In the genomic region with DNA sequence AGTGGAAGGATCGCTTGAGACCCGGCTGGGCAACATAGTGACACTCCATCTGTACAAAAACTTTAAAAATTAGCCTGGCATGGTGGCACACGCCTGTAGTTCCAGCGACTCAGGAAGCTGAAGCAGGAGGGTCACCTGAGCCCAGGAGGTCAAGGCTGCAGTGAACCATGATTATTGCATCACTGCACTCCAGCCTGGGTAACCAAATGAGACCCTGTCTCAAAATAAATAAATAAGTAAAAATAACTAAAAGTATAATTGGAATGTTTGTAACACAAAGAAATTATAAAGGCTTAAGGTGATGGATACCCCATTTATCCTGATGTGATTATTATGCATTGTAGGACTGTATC, we compare ENCODE assay signal across 26 cellular contexts.
"Had no signal": no experiment of that assay in that cellular context is flagged by ENCODE, and none has a peak within 500 bp of the region (broad histone marks: within the 10 kb centered on the region; RNA-seq: fewer than 3 reads in every experiment).

No MANE protein-coding gene starts in this region.

- DNase-seq: activated CD4-positive, alpha-beta memory T cell treated with anti-CD3 and anti-CD28 coated beads, Interleukin-2, amount 10 ng/mL, durations not matched to agents 7 days and 5 days; activated CD4-positive, alpha-beta T cell treated with anti-CD3 and anti-CD28 coated beads for 1 hour; activated CD4-positive, alpha-beta T cell treated with anti-CD3 and anti-CD28 coated beads, Interleukin-2, amount 10 ng/mL, durations not matched to agents 7 days and 5 days; activated CD8-positive, alpha-beta memory T cell treated with anti-CD3 and anti-CD28 coated beads, Interleukin-2, amount 50 U/mL, for 48 hours; activated gamma-delta T cell treated with Interleukin-2 at 50 U/mL for 16 hours; activated naive CD4-positive, alpha-beta T cell treated with anti-CD3 and anti-CD28 coated beads, Interleukin-2, amount 50 U/mL, for 16 hours; activated T-cell treated with anti-CD3 and anti-CD28 coated beads, Interleukin-2, amount 50 U/mL, for 24 hours; amniotic stem cell; caudate nucleus; foreskin fibroblast; heart right ventricle; kidney glomerular epithelial cell; left lung; right lobe of liver; stimulated activated CD4-positive, alpha-beta T cell treated with anti-CD3 and anti-CD28 coated beads, Interleukin-2, amount 100 ng/mL, for 48 hours; stimulated activated naive CD8-positive, alpha-beta T cell treated with anti-CD3 and anti-CD28 coated beads, Interleukin-15, amount 100 ng/mL, for 72 hours; substantia nigra; T-helper 2 cell; uterus had no signal

- H3K27me3 ChIP-seq: heart right ventricle, left lung, right lobe of liver, uterus had no signal

- H3K36me3 Mint-ChIP-seq: type B pancreatic cell had no signal

- ATAC-seq: esophagus mucosa; heart right ventricle; stimulated activated naive CD8-positive, alpha-beta T cell treated with anti-CD3 and anti-CD28 coated beads, Interleukin-15, amount 100 ng/mL, for 72 hours had no signal

- H3K4me3 Mint-ChIP-seq: activated CD4-positive, alpha-beta memory T cell treated with anti-CD3 and anti-CD28 coated beads, Interleukin-2, amount 10 ng/mL, durations not matched to agents 7 days and 5 days; activated CD4-positive, alpha-beta T cell treated with anti-CD3 and anti-CD28 coated beads, Interleukin-2, amount 10 ng/mL, durations not matched to agents 7 days and 5 days; activated T-cell treated with anti-CD3 and anti-CD28 coated beads, Interleukin-2, amount 50 U/mL, for 24 hours; activated T-helper 17 cell treated with anti-CD3 and anti-CD28 coated beads, Interleukin-2, amount 50 U/mL, for 72 hours; endodermal cell; nephron; stimulated activated naive CD8-positive, alpha-beta T cell treated with anti-CD3 and anti-CD28 coated beads, Interleukin-15, amount 100 ng/mL, for 72 hours; type B pancreatic cell had no signal

- H3K27ac Mint-ChIP-seq: activated CD4-positive, alpha-beta memory T cell treated with anti-CD3 and anti-CD28 coated beads, Interleukin-2, amount 10 ng/mL, durations not matched to agents 7 days and 5 days; activated CD4-positive, alpha-beta T cell treated with anti-CD3 and anti-CD28 coated beads, Interleukin-2, amount 10 ng/mL, durations not matched to agents 7 days and 5 days; activated T-cell treated with anti-CD3 and anti-CD28 coated beads, Interleukin-2, amount 50 U/mL, for 24 hours; activated T-helper 17 cell treated with anti-CD3 and anti-CD28 coated beads, Interleukin-2, amount 50 U/mL, for 72 hours; endodermal cell; nephron; type B pancreatic cell had no signal

- H3K36me3 ChIP-seq: heart right ventricle, left lung, neutrophil, right lobe of liver, uterus had no signal

- H3K4me1 Mint-ChIP-seq: activated CD4-positive, alpha-beta T cell treated with anti-CD3 and anti-CD28 coated beads, Interleukin-2, amount 10 ng/mL, durations not matched to agents 7 days and 5 days; activated T-helper 17 cell treated with anti-CD3 and anti-CD28 coated beads, Interleukin-2, amount 50 U/mL, for 72 hours had no signal

- H3K9me3 ChIP-seq: left lung, neutrophil, right lobe of liver, uterus had no signal

- H3K9me3 Mint-ChIP-seq: activated CD4-positive, alpha-beta memory T cell treated with anti-CD3 and anti-CD28 coated beads, Interleukin-2, amount 10 ng/mL, durations not matched to agents 7 days and 5 days; activated CD4-positive, alpha-beta T cell treated with anti-CD3 and anti-CD28 coated beads, Interleukin-2, amount 10 ng/mL, durations not matched to agents 7 days and 5 days; activated T-cell treated with anti-CD3 and anti-CD28 coated beads, Interleukin-2, amount 50 U/mL, for 24 hours; activated T-helper 17 cell treated with anti-CD3 and anti-CD28 coated beads, Interleukin-2, amount 50 U/mL, for 72 hours; nephron; stimulated activated naive CD8-positive, alpha-beta T cell treated with anti-CD3 and anti-CD28 coated beads, Interleukin-15, amount 100 ng/mL, for 72 hours; type B pancreatic cell had no signal

- H3K4me3 ChIP-seq: heart right ventricle, left lung, lung, right lobe of liver, uterus had no signal

- H3K27me3 Mint-ChIP-seq: type B pancreatic cell had no signal

- H3K27ac ChIP-seq: heart right ventricle, left lung, neutrophil, right lobe of liver, uterus had no signal
